In the genomic region with DNA sequence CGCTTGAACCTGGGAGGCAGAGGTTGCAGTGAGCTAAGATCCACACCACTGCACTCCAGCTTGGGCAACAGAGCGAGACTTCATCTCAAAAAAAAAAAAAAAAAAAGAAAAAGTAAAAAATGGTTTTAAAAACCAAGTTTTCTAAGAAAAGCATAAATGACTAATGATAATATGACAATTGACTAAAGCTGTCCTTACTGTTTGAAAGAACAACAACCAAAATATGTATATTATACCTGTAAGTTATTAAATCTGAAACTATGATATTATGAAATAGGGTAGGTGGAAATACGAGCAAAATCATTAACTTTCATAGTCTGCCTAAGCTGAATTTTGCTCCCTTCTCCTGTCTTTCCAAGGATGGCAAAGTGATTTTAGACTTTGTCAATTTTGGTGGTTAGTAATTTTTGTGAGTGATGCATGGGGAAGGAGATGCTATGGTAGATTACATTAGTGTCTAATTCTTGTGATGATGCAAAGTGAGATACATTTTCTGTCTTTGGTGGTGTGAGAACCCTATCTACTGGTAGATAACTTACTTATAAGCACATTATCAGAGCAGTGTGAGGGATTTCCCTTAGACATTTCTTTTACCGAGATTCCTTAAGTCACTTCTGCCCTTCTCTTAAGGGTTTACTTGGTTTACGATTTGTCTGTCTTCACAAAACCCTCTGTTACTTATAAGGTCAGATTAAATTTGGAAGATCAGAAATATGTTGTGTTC, we compare ENCODE assay signal across 12 cellular contexts. TPM values are rescaled to one million over a fixed set of nuclear protein-coding genes. Genes with fewer than 3 reads are reported as not detected.
DNase-seq lines count a peak whose midpoint lies in the region; ATAC-seq, FAIRE-seq and TF ChIP-seq lines count a peak whose summit lies in the region.
"Had no signal": no experiment of that assay in that cellular context is flagged by ENCODE, and none has a peak within 500 bp of the region (broad histone marks: within the 10 kb centered on the region; RNA-seq: fewer than 3 reads in every experiment).

No MANE protein-coding gene starts in this region.

- intact Hi-C loops in psoas muscle (cut with DNase I): no loop called here

- TF ChIP-seq CTCF in RWPE1 (conservative IDR thresholded peaks at IDR 0.05; ENCODE audit: low read depth) (no peak), psoas muscle (IDR thresholded peaks at IDR 0.05) (no peak)

- no peak for ATAC-seq in psoas muscle
- ATAC-seq in HG02759 (IDR thresholded peaks at IDR 0.05; ENCODE audit: unreplicated experiment): no peak

- H3K36me3 ChIP-seq in psoas muscle (ENCODE audit: insufficient read depth in 1 of 2, low read depth in 1 of 2): peaks cover 3 to 91% of the 10 kb centered on the region in 2 donors

- POLR2A ChIA-PET in RWPE1 (lab: Yijun Ruan, JAX; ENCODE audit: low non-redundant PET): interaction anchor here (0.8 kb wide), 1 partner anchor 90 kb away, joined by 3 read pairs; no protein-coding TSS in a partner anchor

- peaks cover 54% of the 10 kb centered on the region for H3K4me1 ChIP-seq in psoas muscle

- WGBS in psoas muscle, 3 donors: 80 to 92% (median 89%) methylated on average over 5 of the region's 5 CpGs

- H3K27me3 ChIP-seq in psoas muscle (ENCODE audit: insufficient read depth in 3 of 3, low read length in 2 of 3): no peaks in the 10 kb centered on the region
- H3K27me3 ChIP-seq: suprapubic skin had no signal

- no peak overlapping the region for H3K4me3 ChIP-seq in psoas muscle
- H3K4me3 ChIP-seq: suprapubic skin had no signal

- CTCF ChIA-PET in RWPE1 (lab: Yijun Ruan, JAX): no interaction called here

- H3K9me3 ChIP-seq in psoas muscle: no peaks in the 10 kb centered on the region
- H3K9me3 ChIP-seq: suprapubic skin had no signal

- DNase-seq in GM19239 (ENCODE audit: insufficient read length, low spot score) (no peak), RWPE1 (ENCODE audit: low spot score) (no peak), psoas muscle (no peak), dermis blood vessel endothelial cell (no peak), urothelium cell line (ENCODE audit: low spot score) (no peak), SK-N-DZ (ENCODE audit: low spot score) (no peak)
- DNase-seq: NCI-H2029 treated with DMSO at 0.1 percent for 48 hours; stimulated activated CD4-positive, alpha-beta T cell treated with anti-CD3 and anti-CD28 coated beads, Interleukin-1b, Interleukin-23, amount 100 ng/mL, for 48 hours had no signal

- H3K27ac ChIP-seq in RWPE1: peak overlapping the region; percentile 42; the same call in 1 of the 2 replicates
- peak overlapping the region; percentile 23 for H3K27ac ChIP-seq in cingulate gyrus (ENCODE audit: low read depth, low read length)
- H3K27ac ChIP-seq in psoas muscle: peak overlapping the region; percentile 98
- H3K27ac ChIP-seq: suprapubic skin had no signal

- FAIRE-seq in GM19239 (lab: Jason Lieb, UNC) (peak; percentile 4), urothelium cell line (lab: Jason Lieb, UNC) (no peak)
- FAIRE-seq: GM12891 had no signal

RNA-seq across cellular contexts. Expression of gene CHD2, which starts 10.6 kb away (rescaled TPM):
- total RNA-seq in psoas muscle (10 to 100 TPM; 40.9 to 53.0 (median 49.4) TPM), dermis blood vessel endothelial cell (67.0 and 67.9 TPM in 2 replicates)
- polyA plus RNA-seq in psoas muscle: 10 to 100 TPM; 11.1 to 37.5 (median 12.9) TPM
- polyA plus RNA-seq in SK-N-DZ (2014; cell fraction: cytosol; rRNA removed): 31.4 and 38.8 TPM in 2 replicates
- polyA plus RNA-seq in SK-N-DZ (2014; cell fraction: nucleus; rRNA removed): 60.9 and 82.1 TPM in 2 replicates

Comparison
In these comparisons a context has a peak if more than half of its experiments do, and no peak if none do; other contexts are left out.
1. H3K27ac ChIP-seq: peak in every context shown above with its lines; median percentile 98 in psoas muscle; 42 in RWPE1; 23 in cingulate gyrus.